Comparison of ENCODE assay signal across 1 cellular context in genomic region chr6:64520050-64520449, GRCh38.
A peak's percentile ranks its signal among the peaks of the same experiment; 100 is the strongest.
TF ChIP-seq lines count a peak whose summit lies in the region.

No MANE protein-coding gene starts in this region.

TF ChIP-seq in A549, 52 proteins besides CTCF, POLR2A, EP300 and RAD21 (continued from another document):
- TF ChIP-seq, protein P1, sequence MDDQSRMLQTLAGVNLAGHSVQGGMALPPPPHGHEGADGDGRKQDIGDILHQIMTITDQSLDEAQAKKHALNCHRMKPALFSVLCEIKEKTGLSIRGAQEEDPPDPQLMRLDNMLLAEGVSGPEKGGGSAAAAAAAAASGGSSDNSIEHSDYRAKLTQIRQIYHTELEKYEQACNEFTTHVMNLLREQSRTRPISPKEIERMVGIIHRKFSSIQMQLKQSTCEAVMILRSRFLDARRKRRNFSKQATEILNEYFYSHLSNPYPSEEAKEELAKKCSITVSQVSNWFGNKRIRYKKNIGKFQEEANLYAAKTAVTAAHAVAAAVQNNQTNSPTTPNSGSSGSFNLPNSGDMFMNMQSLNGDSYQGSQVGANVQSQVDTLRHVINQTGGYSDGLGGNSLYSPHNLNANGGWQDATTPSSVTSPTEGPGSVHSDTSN (IDR thresholded peaks at IDR 0.05), result no peak
- TF ChIP-seq, protein P2, sequence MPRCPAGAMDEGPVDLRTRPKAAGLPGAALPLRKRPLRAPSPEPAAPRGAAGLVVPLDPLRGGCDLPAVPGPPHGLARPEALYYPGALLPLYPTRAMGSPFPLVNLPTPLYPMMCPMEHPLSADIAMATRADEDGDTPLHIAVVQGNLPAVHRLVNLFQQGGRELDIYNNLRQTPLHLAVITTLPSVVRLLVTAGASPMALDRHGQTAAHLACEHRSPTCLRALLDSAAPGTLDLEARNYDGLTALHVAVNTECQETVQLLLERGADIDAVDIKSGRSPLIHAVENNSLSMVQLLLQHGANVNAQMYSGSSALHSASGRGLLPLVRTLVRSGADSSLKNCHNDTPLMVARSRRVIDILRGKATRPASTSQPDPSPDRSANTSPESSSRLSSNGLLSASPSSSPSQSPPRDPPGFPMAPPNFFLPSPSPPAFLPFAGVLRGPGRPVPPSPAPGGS (IDR thresholded peaks at IDR 0.05), result no peak
- no peak for TF ChIP-seq HOXA7 (CRISPR knock-in tag; IDR thresholded peaks at IDR 0.05)
- no peak for TF ChIP-seq EHMT2 (IDR thresholded peaks at IDR 0.05; ENCODE audit: low read depth)
- TF ChIP-seq FOSL2 (IDR thresholded peaks at IDR 0.05), result no peak
- peak; percentile 17; the same call in 1 of the 2 replicates for TF ChIP-seq FOSL2 (CRISPR knock-in tag; IDR thresholded peaks at IDR 0.05)
- no peak for TF ChIP-seq HDAC2 (IDR thresholded peaks at IDR 0.05)
- TF ChIP-seq CHD4 (IDR thresholded peaks at IDR 0.05; ENCODE audit: borderline replicate concordance), result no peak
